In the genomic region with DNA sequence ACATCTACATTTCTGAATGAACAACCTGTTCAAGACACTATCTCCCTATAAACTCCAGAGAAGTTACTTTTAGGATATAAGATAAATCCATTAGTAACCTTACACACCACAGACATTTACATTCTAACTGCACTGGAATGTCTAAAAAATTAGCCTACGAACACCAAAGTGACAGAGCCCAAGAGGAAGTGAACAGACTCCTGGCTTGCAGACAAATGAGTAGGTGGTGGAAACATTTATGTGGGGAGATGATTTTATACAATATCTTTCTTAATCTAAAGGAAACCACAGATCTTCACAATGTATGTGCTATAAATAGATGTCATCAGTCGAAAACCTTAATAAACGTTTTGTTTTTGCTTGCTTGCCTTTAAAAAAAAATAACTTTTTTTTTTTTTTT, we compare ENCODE assay signal across 8 cellular contexts. TPM values are rescaled to one million over a fixed set of nuclear protein-coding genes. Genes with fewer than 3 reads are reported as not detected.
A peak's percentile ranks its signal among the peaks of the same experiment; 100 is the strongest.
DNase-seq lines count a peak whose midpoint lies in the region; ATAC-seq, FAIRE-seq and TF ChIP-seq lines count a peak whose summit lies in the region.

No MANE protein-coding gene starts in this region.

- CTCF ChIA-PET in MCF 10A (lab: Yijun Ruan, JAX): no interaction called here

- no TSS peak for BruUV-seq in MCF 10A (replicated peaks; lab: Mats Ljungman, UMichigan)

- H3K36me3 ChIP-seq in breast epithelium (no peaks in the 10 kb centered on the region), SK-N-MC (ENCODE audit: insufficient read depth, low read length) (peaks cover 3% of the 10 kb centered on the region; the same call in 1 of the 2 replicates), upper lobe of right lung (no peaks in the 10 kb centered on the region)

- no peaks in the 10 kb centered on the region for H3K27me3 Mint-ChIP-seq in MCF 10A (ENCODE audit: insufficient read depth, unreplicated experiment)

- H3K36me3 Mint-ChIP-seq in MCF 10A (ENCODE audit: insufficient read depth, unreplicated experiment): peaks cover 8% of the 10 kb centered on the region

- intact Hi-C loops in MCF 10A (cut with micrococcal nuclease): no loop called here
- intact Hi-C loops in breast epithelium (cut with DNase I; ENCODE audit: low total_unique reads): no loop called here
- intact Hi-C loops in upper lobe of right lung (cut with DNase I): no loop called here

- H3K4me3 ChIP-seq in breast epithelium: no peak overlapping the region
- peak overlapping the region; percentile 46 for H3K4me3 ChIP-seq in SK-N-MC
- no peak overlapping the region for H3K4me3 ChIP-seq in choroid plexus epithelial cell (ENCODE audit: low read depth, low read length)
- H3K4me3 ChIP-seq in upper lobe of right lung: no peak overlapping the region

- POLR2A ChIA-PET in MCF 10A (lab: Yijun Ruan, JAX): interaction anchor here (1.5 to 1.7 kb wide), 2 partner anchors 9 to 14 kb away, joined by 7 read pairs; no protein-coding TSS in a partner anchor

- TF ChIP-seq CTCF in MCF 10A (IDR thresholded peaks at IDR 0.05; ENCODE audit: unreplicated experiment) (no peak), breast epithelium (IDR thresholded peaks at IDR 0.05) (no peak), choroid plexus epithelial cell (conservative IDR thresholded peaks at IDR 0.05; ENCODE audit: low read depth, low read length) (no peak), upper lobe of right lung (IDR thresholded peaks at IDR 0.05) (no peak), GM10266 (IDR thresholded peaks at IDR 0.05; ENCODE audit: control insufficient read depth, insufficient read depth, low read depth, missing control alignments) (no peak)

- no peaks in the 10 kb centered on the region for H3K9me3 Mint-ChIP-seq in MCF 10A (ENCODE audit: unreplicated experiment)

- FAIRE-seq in urothelium cell line (lab: Jason Lieb, UNC): no peak

- no peak overlapping the region for H3K4me3 Mint-ChIP-seq in MCF 10A (ENCODE audit: unreplicated experiment)

- H3K4me1 Mint-ChIP-seq in MCF 10A (ENCODE audit: insufficient read depth, unreplicated experiment): peaks cover 9% of the 10 kb centered on the region

- DNase-seq in MCF 10A (ENCODE audit: unreplicated experiment) (peak; percentile 36), breast epithelium (ENCODE audit: low spot score in 2 of 2) (no peak), SK-N-MC (ENCODE audit: low read depth, low spot score) (no peak), choroid plexus epithelial cell (ENCODE audit: low read depth) (peak; percentile 28), upper lobe of right lung (no peak), urothelium cell line (ENCODE audit: low spot score) (no peak), GM10266 (ENCODE audit: extremely low spot score) (no peak)

- H3K9ac ChIP-seq in SK-N-MC (ENCODE audit: insufficient read length): no peak overlapping the region

- no peaks in the 10 kb centered on the region for H3K27me3 ChIP-seq in breast epithelium
- H3K27me3 ChIP-seq in upper lobe of right lung: no peaks in the 10 kb centered on the region

- ATAC-seq in upper lobe of right lung (peak; percentile 64), HG02610 (IDR thresholded peaks at IDR 0.05; ENCODE audit: unreplicated experiment) (no peak)

- H3K27ac ChIP-seq in breast epithelium (no peak overlapping the region), SK-N-MC (peak overlapping the region; percentile 94), upper lobe of right lung (no peak overlapping the region)

- no peak overlapping the region for H3K27ac Mint-ChIP-seq in MCF 10A (ENCODE audit: low read depth, unreplicated experiment)

- H3K4me1 ChIP-seq in breast epithelium (no peaks in the 10 kb centered on the region), upper lobe of right lung (peaks cover 26% of the 10 kb centered on the region)

- H3K9me3 ChIP-seq in breast epithelium (no peaks in the 10 kb centered on the region), SK-N-MC (ENCODE audit: low read depth, low read length) (no peaks in the 10 kb centered on the region), upper lobe of right lung (no peaks in the 10 kb centered on the region)

- no peak for TF ChIP-seq POLR2A in breast epithelium (IDR thresholded peaks at IDR 0.05)

RNA-seq across cellular contexts. Expression of a gene that starts 18.8 kb away (rescaled TPM):
- total RNA-seq in MCF 10A (2022) (18.8 and 19.6 TPM in 2 replicates), breast epithelium (100 to 1,000 TPM in 1 of 3 donors, 10 to 100 TPM in 2; 34.2 to 157 (median 72.4) TPM), upper lobe of right lung (49.8 TPM)

Comparison
In these comparisons a context has a peak if more than half of its experiments do, and no peak if none do; other contexts are left out.
1. DNase-seq: peak in MCF 10A (single experiment) and choroid plexus epithelial cell (single experiment); none in breast epithelium (0 of 2), SK-N-MC (single experiment), upper lobe of right lung (single experiment), urothelium cell line (single experiment) and GM10266 (single experiment).